In genomic region chr1:115676498-115677171, GRCh38 we compare ENCODE assay signal across 11 cellular contexts. TPM values are rescaled to one million over a fixed set of nuclear protein-coding genes. Genes with fewer than 3 reads are reported as not detected.
DNase-seq lines count a peak whose midpoint lies in the region; ATAC-seq and TF ChIP-seq lines count a peak whose summit lies in the region.
"Had no signal": no experiment of that assay in that cellular context is flagged by ENCODE, and none has a peak within 500 bp of the region (broad histone marks: within the 10 kb centered on the region; RNA-seq: fewer than 3 reads in every experiment).

No MANE protein-coding gene starts in this region.

- CTCF ChIA-PET in activated naive CD4-positive, alpha-beta T cell treated with anti-CD3 and anti-CD28 coated beads, Interleukin-2, amount 10 ng/mL, durations not matched to agents 7 days and 5 days (lab: Charles Lee), result no interaction called here

- H3K27me3 ChIP-seq in GM23338 (ENCODE audit: insufficient read depth) (no peaks in the 10 kb centered on the region), MM.1S (replicated peaks; ENCODE audit: insufficient read depth, low read length) (no peaks in the 10 kb centered on the region)

- no peaks in the 10 kb centered on the region for H3K4me1 ChIP-seq in GM23338 (ENCODE audit: insufficient read depth)
- H3K4me1 ChIP-seq in MM.1S (ENCODE audit: low read length), result no peaks in the 10 kb centered on the region

- H3K36me3 ChIP-seq in GM23338 (ENCODE audit: insufficient read depth) (no peaks in the 10 kb centered on the region), MM.1S (replicated peaks; ENCODE audit: insufficient read depth, low read length) (no peaks in the 10 kb centered on the region)

- H3K9ac ChIP-seq in MM.1S (ENCODE audit: low read length), result no peak overlapping the region

- no peak overlapping the region for H2AFZ ChIP-seq in GM23338
- no peak overlapping the region for H2AFZ ChIP-seq in MM.1S (ENCODE audit: low read length)

- H3K79me2 ChIP-seq in GM23338 (replicated peaks; ENCODE audit: insufficient read depth), result peaks cover 6% of the 10 kb centered on the region; the same call in 1 of the 2 replicates
- no peaks in the 10 kb centered on the region for H3K79me2 ChIP-seq in MM.1S (ENCODE audit: low read length)

- ATAC-seq in GM23338, result peak; percentile 17; the same call in 2 of the 3 replicates

- H3K27ac Mint-ChIP-seq in GM23338, result peak overlapping the region; percentile 52; the same call in 1 of the 2 replicates
- H3K27ac Mint-ChIP-seq in immature natural killer cell, result peak overlapping the region in 4 of 6 donors; percentile 49 to 87 (median 58)
- no peak overlapping the region for H3K27ac Mint-ChIP-seq in activated naive CD4-positive, alpha-beta T cell treated with anti-CD3 and anti-CD28 coated beads, Interleukin-2, amount 10 ng/mL, durations not matched to agents 7 days and 5 days
- H3K27ac Mint-ChIP-seq: activated naive CD8-positive, alpha-beta T cell treated with anti-CD3 and anti-CD28 coated beads for 36 hours had no signal

- H3K9me3 Mint-ChIP-seq in GM23338, result no peaks in the 10 kb centered on the region
- H3K9me3 Mint-ChIP-seq in immature natural killer cell, result no peaks in the 10 kb centered on the region
- no peaks in the 10 kb centered on the region for H3K9me3 Mint-ChIP-seq in activated naive CD4-positive, alpha-beta T cell treated with anti-CD3 and anti-CD28 coated beads, Interleukin-2, amount 10 ng/mL, durations not matched to agents 7 days and 5 days
- H3K9me3 Mint-ChIP-seq: activated naive CD8-positive, alpha-beta T cell treated with anti-CD3 and anti-CD28 coated beads for 36 hours had no signal

- peak; percentile 87 for DNase-seq in DMS79 (lab: John Stamatoyannopoulos, UW)
- no peak for DNase-seq in GM23338 (ENCODE audit: low spot score)
- DNase-seq in NCI-H69 (lab: John Stamatoyannopoulos, UW), result peak; percentile 32
- DNase-seq in immature natural killer cell, result no peak
- no peak for DNase-seq in activated naive CD4-positive, alpha-beta T cell treated with anti-CD3 and anti-CD28 coated beads, Interleukin-2, amount 10 ng/mL, durations not matched to agents 7 days and 5 days
- DNase-seq in MM.1S, result no peak
- no peak for DNase-seq in DMS 273 treated with DMSO at 0.1 percent for 48 hours (lab: John Stamatoyannopoulos, UW)
- no peak for DNase-seq in stimulated activated CD4-positive, alpha-beta T cell treated with anti-CD3 and anti-CD28 coated beads, Interleukin-4, amount 100 ng/mL, for 4 hours
- DNase-seq: activated naive CD8-positive, alpha-beta T cell treated with anti-CD3 and anti-CD28 coated beads for 36 hours; cortex of kidney; NCI-H510A treated with DMSO at 0.1 percent for 48 hours had no signal

- H3K4me1 Mint-ChIP-seq in GM23338 (peaks cover 10% of the 10 kb centered on the region), immature natural killer cell (peaks cover 37 to 52% of the 10 kb centered on the region in 2 donors)
- H3K4me1 Mint-ChIP-seq in activated naive CD4-positive, alpha-beta T cell treated with anti-CD3 and anti-CD28 coated beads, Interleukin-2, amount 10 ng/mL, durations not matched to agents 7 days and 5 days, result no peaks in the 10 kb centered on the region
- H3K4me1 Mint-ChIP-seq: activated naive CD8-positive, alpha-beta T cell treated with anti-CD3 and anti-CD28 coated beads for 36 hours had no signal

- peaks cover 5% of the 10 kb centered on the region; the same call in 1 of the 2 replicates for H4K20me1 ChIP-seq in GM23338 (replicated peaks; ENCODE audit: insufficient read depth)
- H4K20me1 ChIP-seq in MM.1S (ENCODE audit: insufficient read depth, low read length), result no peaks in the 10 kb centered on the region

- H3K36me3 Mint-ChIP-seq in GM23338 (ENCODE audit: low read depth) (no peaks in the 10 kb centered on the region; the same call in 1 of the 3 replicates), immature natural killer cell (peaks cover 0 to 7% (median 3%) of the 10 kb centered on the region in 3 donors)
- no peaks in the 10 kb centered on the region for H3K36me3 Mint-ChIP-seq in activated naive CD4-positive, alpha-beta T cell treated with anti-CD3 and anti-CD28 coated beads, Interleukin-2, amount 10 ng/mL, durations not matched to agents 7 days and 5 days
- H3K36me3 Mint-ChIP-seq: activated naive CD8-positive, alpha-beta T cell treated with anti-CD3 and anti-CD28 coated beads for 36 hours had no signal

- H3F3A ChIP-seq in GM23338 (replicated peaks; ENCODE audit: low read depth) (no peaks in the 10 kb centered on the region), MM.1S (ENCODE audit: insufficient read depth, low read length) (no peaks in the 10 kb centered on the region)

- H3K4me3 Mint-ChIP-seq in GM23338 (no peak overlapping the region), immature natural killer cell (peak overlapping the region in 1 of 5 donors; percentile 40)
- H3K4me3 Mint-ChIP-seq in activated naive CD4-positive, alpha-beta T cell treated with anti-CD3 and anti-CD28 coated beads, Interleukin-2, amount 10 ng/mL, durations not matched to agents 7 days and 5 days, result no peak overlapping the region
- H3K4me3 Mint-ChIP-seq: activated naive CD8-positive, alpha-beta T cell treated with anti-CD3 and anti-CD28 coated beads for 36 hours had no signal

- H3K9me3 ChIP-seq in MM.1S (replicated peaks; ENCODE audit: insufficient read depth, low read length), result no peaks in the 10 kb centered on the region

- H3K4me3 ChIP-seq in GM23338, result no peak overlapping the region
- H3K4me3 ChIP-seq in MM.1S (ENCODE audit: low read length), result no peak overlapping the region

- H3K9me2 ChIP-seq in GM23338 (ENCODE audit: insufficient read depth), result no peaks in the 10 kb centered on the region
- H3K9me2 ChIP-seq in MM.1S (replicated peaks; ENCODE audit: insufficient read depth, low read length), result no peaks in the 10 kb centered on the region

- H3K27me3 Mint-ChIP-seq in GM23338 (ENCODE audit: insufficient read depth, low read depth, poor library complexity) (peaks cover 2% of the 10 kb centered on the region), immature natural killer cell (ENCODE audit: low read depth in 3 of 3) (no peaks in the 10 kb centered on the region)
- no peaks in the 10 kb centered on the region for H3K27me3 Mint-ChIP-seq in activated naive CD4-positive, alpha-beta T cell treated with anti-CD3 and anti-CD28 coated beads, Interleukin-2, amount 10 ng/mL, durations not matched to agents 7 days and 5 days
- H3K27me3 Mint-ChIP-seq: activated naive CD8-positive, alpha-beta T cell treated with anti-CD3 and anti-CD28 coated beads for 36 hours had no signal

- H3K4me2 ChIP-seq in GM23338, result no peak overlapping the region
- H3K4me2 ChIP-seq in MM.1S (ENCODE audit: low read depth, low read length), result no peak overlapping the region

- TF ChIP-seq CTCF in GM23338 (conservative IDR thresholded peaks at IDR 0.05; ENCODE audit: low read depth in 2 of 2) (no peak), MM.1S (IDR thresholded peaks at IDR 0.05; ENCODE audit: low read length) (no peak)

- H3K27ac ChIP-seq in GM23338 (ENCODE audit: low read depth) (no peak overlapping the region), MM.1S (ENCODE audit: low read length) (no peak overlapping the region)

TF ChIP-seq in GM23338, 12 proteins besides CTCF, POLR2A, EP300 and RAD21 (continues in another document):
- TF ChIP-seq NANOG (IDR thresholded peaks at IDR 0.05; ENCODE audit: borderline replicate concordance), result no peak
- no peak for TF ChIP-seq REST (IDR thresholded peaks at IDR 0.05; ENCODE audit: unreplicated experiment)
- no peak for TF ChIP-seq EZH2phosphoT487 (IDR thresholded peaks at IDR 0.05; ENCODE audit: unreplicated experiment)
- TF ChIP-seq, protein P1, sequence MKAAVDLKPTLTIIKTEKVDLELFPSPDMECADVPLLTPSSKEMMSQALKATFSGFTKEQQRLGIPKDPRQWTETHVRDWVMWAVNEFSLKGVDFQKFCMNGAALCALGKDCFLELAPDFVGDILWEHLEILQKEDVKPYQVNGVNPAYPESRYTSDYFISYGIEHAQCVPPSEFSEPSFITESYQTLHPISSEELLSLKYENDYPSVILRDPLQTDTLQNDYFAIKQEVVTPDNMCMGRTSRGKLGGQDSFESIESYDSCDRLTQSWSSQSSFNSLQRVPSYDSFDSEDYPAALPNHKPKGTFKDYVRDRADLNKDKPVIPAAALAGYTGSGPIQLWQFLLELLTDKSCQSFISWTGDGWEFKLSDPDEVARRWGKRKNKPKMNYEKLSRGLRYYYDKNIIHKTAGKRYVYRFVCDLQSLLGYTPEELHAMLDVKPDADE (IDR thresholded peaks at IDR 0.05), result no peak
- no peak for TF ChIP-seq JUNB (IDR thresholded peaks at IDR 0.05; ENCODE audit: unreplicated experiment)
- no peak for TF ChIP-seq ZNF114 (CRISPR knock-in tag; IDR thresholded peaks at IDR 0.05)
- no peak for TF ChIP-seq STAT1 (IDR thresholded peaks at IDR 0.05; ENCODE audit: unreplicated experiment)

RNA-seq across cellular contexts. Expression of gene VANGL1, which starts 34.9 kb away (rescaled TPM):
- total RNA-seq in GM23338 (2014; rRNA removed; shearing (Covaris generic)), result 11.7 and 14.4 TPM in 2 replicates
- polyA plus RNA-seq in GM23338 (2016; fragmentation: Nextera tagmentation; extraction: Ambion mirVana) (3.3 and 4.4 TPM in 2 replicates), immature natural killer cell (10 to 100 TPM; 12.5 to 19.3 (median 14.9) TPM)

Comparison
In these comparisons a context has a peak if more than half of its experiments do, and no peak if none do; other contexts are left out.
1. DNase-seq: peak in DMS79 (single experiment) and NCI-H69 (single experiment); none in GM23338 (single experiment), immature natural killer cell (0 of 3), activated naive CD4-positive, alpha-beta T cell treated with anti-CD3 and anti-CD28 coated beads, Interleukin-2, amount 10 ng/mL, durations not matched to agents 7 days and 5 days (single experiment), MM.1S (single experiment), DMS 273 treated with DMSO at 0.1 percent for 48 hours (single experiment) and stimulated activated CD4-positive, alpha-beta T cell treated with anti-CD3 and anti-CD28 coated beads, Interleukin-4, amount 100 ng/mL, for 4 hours (0 of 2).